ENCODE assay signal across 8 cellular contexts in genomic region chr9:136488247-136489214, GRCh38. TPM values are rescaled to one million over a fixed set of nuclear protein-coding genes. Genes with fewer than 3 reads are reported as not detected.
DNase-seq lines count a peak whose midpoint lies in the region; ATAC-seq and TF ChIP-seq lines count a peak whose summit lies in the region.

No MANE protein-coding gene starts in this region.

- peaks cover 16% of the 10 kb centered on the region for H3K27me3 ChIP-seq in AG04450 (ENCODE audit: control insufficient read depth, insufficient read depth, low read length)
- no peaks in the 10 kb centered on the region for H3K27me3 ChIP-seq in GM23248 (replicated peaks; ENCODE audit: insufficient read depth)
- H3K27me3 ChIP-seq in fibroblast of lung (ENCODE audit: control insufficient read depth, insufficient read depth, low read length): no peaks in the 10 kb centered on the region
- no peaks in the 10 kb centered on the region for H3K27me3 ChIP-seq in neural progenitor cell
- H3K27me3 ChIP-seq in suprapubic skin: no peaks in the 10 kb centered on the region

- H3K9ac ChIP-seq in GM23248 (no peak overlapping the region), fibroblast of lung (ENCODE audit: insufficient read depth, low read length) (peak overlapping the region; percentile 17), neural progenitor cell (no peak overlapping the region)

- no peaks in the 10 kb centered on the region for H3K27me3 Mint-ChIP-seq in activated T-cell treated with anti-CD3 and anti-CD28 coated beads, Interleukin-2, amount 50 U/mL, for 4 hours (ENCODE audit: low read depth)
- peaks cover 5% of the 10 kb centered on the region for H3K27me3 Mint-ChIP-seq in neural progenitor cell (ENCODE audit: insufficient read depth, low read depth)

- H3K9me3 Mint-ChIP-seq in activated T-cell treated with anti-CD3 and anti-CD28 coated beads, Interleukin-2, amount 50 U/mL, for 4 hours: no peaks in the 10 kb centered on the region
- no peaks in the 10 kb centered on the region for H3K9me3 Mint-ChIP-seq in neural progenitor cell

- ATAC-seq in activated T-cell treated with anti-CD3 and anti-CD28 coated beads, Interleukin-2, amount 50 U/mL, for 4 hours: no peak
- no peak for ATAC-seq in GM21515 (IDR thresholded peaks at IDR 0.05; ENCODE audit: unreplicated experiment)

- H3F3A ChIP-seq in GM23248 (ENCODE audit: insufficient read depth) (no peaks in the 10 kb centered on the region), neural progenitor cell (ENCODE audit: low read depth) (peaks cover 16% of the 10 kb centered on the region)

- no peak overlapping the region for H3K4me3 Mint-ChIP-seq in activated T-cell treated with anti-CD3 and anti-CD28 coated beads, Interleukin-2, amount 50 U/mL, for 4 hours
- H3K4me3 Mint-ChIP-seq in neural progenitor cell: no peak overlapping the region

- 13 to 14% methylated on average over 22 of the region's 22 CpGs for WGBS in GM23248 (ENCODE audit: low coverage in 1 of 2, low lambda C conversion rate in 2 of 2, missing lambda C conversion rate in 2 of 2), 2 experiments
- WGBS in suprapubic skin: 19% methylated on average over 17 of the region's 22 CpGs

- no TSS peak for BruUV-seq in OCI-LY7 (replicated peaks; lab: Mats Ljungman, UMichigan)

- CTCF ChIA-PET in AG04450 (lab: Charles Lee) (interaction anchor here (0.7 to 8.2 kb wide), 16 partner anchors 9 to 229 kb away, joined by 3 to 183 read pairs (median 4); no protein-coding TSS in a partner anchor), OCI-LY7 (lab: Charles Lee; ENCODE audit: unreplicated experiment) (interaction anchor here (0.8 kb wide), 1 partner anchor 143 kb away, joined by 6 read pairs; no protein-coding TSS in a partner anchor)

- H3K79me2 ChIP-seq in GM23248 (ENCODE audit: insufficient read depth): no peaks in the 10 kb centered on the region
- no peaks in the 10 kb centered on the region for H3K79me2 ChIP-seq in OCI-LY7 (ENCODE audit: insufficient read depth, low read depth, low read length)
- H3K79me2 ChIP-seq in fibroblast of lung (ENCODE audit: control insufficient read depth, insufficient read depth, low read length): no peaks in the 10 kb centered on the region
- peaks cover 8% of the 10 kb centered on the region for H3K79me2 ChIP-seq in neural progenitor cell (ENCODE audit: low read depth)

- DNase-seq in AG04450 (ENCODE audit: low read depth, low spot score) (no peak), GM23248 (peak; percentile 54), OCI-LY7 (ENCODE audit: low spot score) (peak; percentile 61), fibroblast of lung (ENCODE audit: low read depth in 2 of 2) (peak in 1 of 2 donors; percentile 32), neural progenitor cell (ENCODE audit: low spot score) (peak; percentile 80), suprapubic skin (ENCODE audit: low spot score in 2 of 2) (no peak)
- DNase-seq in activated T-cell treated with anti-CD3 and anti-CD28 coated beads, Interleukin-2, amount 50 U/mL, for 4 hours: peak; percentile 77

- TF ChIP-seq CTCF in AG04450 (IDR thresholded peaks at IDR 0.05; ENCODE audit: low read depth, low read length) (peak; percentile 96), OCI-LY7 (conservative IDR thresholded peaks at IDR 0.05; ENCODE audit: low read length) (peak; percentile 97), fibroblast of lung (conservative IDR thresholded peaks at IDR 0.05 in 1 of 2, IDR thresholded peaks at IDR 0.05 in 1 of 2; ENCODE audit: low read depth in 1 of 2, low read length in 2 of 2) (peak; percentile 91), neural progenitor cell (IDR thresholded peaks at IDR 0.05) (peak; percentile 99), suprapubic skin (IDR thresholded peaks at IDR 0.05) (peak; percentile 96 to 99)

- H2AFZ ChIP-seq in GM23248: no peak overlapping the region
- no peak overlapping the region for H2AFZ ChIP-seq in OCI-LY7 (ENCODE audit: low read length)
- no peak overlapping the region for H2AFZ ChIP-seq in fibroblast of lung (ENCODE audit: low read length)
- H2AFZ ChIP-seq in neural progenitor cell (replicated peaks): no peak overlapping the region

- H3K4me1 ChIP-seq in GM23248 (ENCODE audit: insufficient read depth): no peaks in the 10 kb centered on the region
- H3K4me1 ChIP-seq in OCI-LY7 (ENCODE audit: insufficient read depth, low read length, poor library complexity, severe bottlenecking): peaks cover 10% of the 10 kb centered on the region
- H3K4me1 ChIP-seq in fibroblast of lung (ENCODE audit: control insufficient read depth, extremely low read depth, insufficient read depth, low read length): peaks cover 2% of the 10 kb centered on the region
- H3K4me1 ChIP-seq in neural progenitor cell: no peaks in the 10 kb centered on the region
- H3K4me1 ChIP-seq in suprapubic skin: peaks cover 21% of the 10 kb centered on the region

- intact Hi-C loops in OCI-LY7 (cut with micrococcal nuclease; ENCODE audit: unreplicated experiment): loop anchor here (1.0 kb wide), 1 partner anchor 143 kb away; no protein-coding TSS in a partner anchor

- POLR2A ChIA-PET in AG04450 (lab: Yijun Ruan, JAX) (no interaction called here), OCI-LY7 (lab: Charles Lee) (no interaction called here)

- H3K4me2 ChIP-seq in GM23248 (ENCODE audit: unreplicated experiment) (no peak overlapping the region), OCI-LY7 (ENCODE audit: low read length) (no peak overlapping the region), fibroblast of lung (ENCODE audit: extremely low read depth, insufficient read depth, low read length) (no peak overlapping the region), neural progenitor cell (no peak overlapping the region)

- H3K9me2 ChIP-seq in GM23248 (ENCODE audit: insufficient read depth) (no peaks in the 10 kb centered on the region), OCI-LY7 (ENCODE audit: insufficient read depth, low read length) (no peaks in the 10 kb centered on the region)

- H3K36me3 Mint-ChIP-seq in activated T-cell treated with anti-CD3 and anti-CD28 coated beads, Interleukin-2, amount 50 U/mL, for 4 hours (ENCODE audit: insufficient read depth): no peaks in the 10 kb centered on the region
- peaks cover 3% of the 10 kb centered on the region for H3K36me3 Mint-ChIP-seq in neural progenitor cell

- H3K4me3 ChIP-seq in AG04450 (ENCODE audit: low read depth, low read length) (no peak overlapping the region), GM23248 (no peak overlapping the region), OCI-LY7 (ENCODE audit: low read depth, low read length, poor library complexity, severe bottlenecking) (no peak overlapping the region), fibroblast of lung (replicated peaks in 1 of 4; ENCODE audit: control extremely low read depth in 1 of 4, insufficient read depth in 1 of 4, low read depth in 3 of 4, low read length in 4 of 4) (no peak overlapping the region), neural progenitor cell (no peak overlapping the region), suprapubic skin (no peak overlapping the region)

- peaks cover 7% of the 10 kb centered on the region for H3K4me1 Mint-ChIP-seq in activated T-cell treated with anti-CD3 and anti-CD28 coated beads, Interleukin-2, amount 50 U/mL, for 4 hours (ENCODE audit: low read depth)
- peaks cover 24% of the 10 kb centered on the region for H3K4me1 Mint-ChIP-seq in neural progenitor cell

- TF ChIP-seq POLR2A in suprapubic skin (IDR thresholded peaks at IDR 0.05): no peak

- H3K9me3 ChIP-seq in AG04450 (ENCODE audit: control insufficient read depth, insufficient read depth, low read length) (peaks cover 2% of the 10 kb centered on the region; the same call in 1 of the 2 replicates), GM23248 (ENCODE audit: low read depth) (no peaks in the 10 kb centered on the region), OCI-LY7 (ENCODE audit: low read length) (no peaks in the 10 kb centered on the region), fibroblast of lung (ENCODE audit: control insufficient read depth, insufficient read depth, low read depth, low read length) (no peaks in the 10 kb centered on the region), neural progenitor cell (ENCODE audit: low read depth) (no peaks in the 10 kb centered on the region), suprapubic skin (no peaks in the 10 kb centered on the region)

- no peaks in the 10 kb centered on the region for H4K20me1 ChIP-seq in GM23248 (ENCODE audit: insufficient read depth)
- H4K20me1 ChIP-seq in OCI-LY7 (ENCODE audit: insufficient read depth, low read length): peaks cover 5% of the 10 kb centered on the region; the same call in 1 of the 2 replicates
- H4K20me1 ChIP-seq in fibroblast of lung (ENCODE audit: control insufficient read depth, extremely low read depth, insufficient read depth, low read length): no peaks in the 10 kb centered on the region
- peaks cover 24% of the 10 kb centered on the region for H4K20me1 ChIP-seq in neural progenitor cell (ENCODE audit: low read depth)

- no peak for TF ChIP-seq EP300 in suprapubic skin (IDR thresholded peaks at IDR 0.05)

- H3K36me3 ChIP-seq in GM23248 (ENCODE audit: low read depth) (no peaks in the 10 kb centered on the region), OCI-LY7 (ENCODE audit: insufficient read depth, low read length) (no peaks in the 10 kb centered on the region), fibroblast of lung (ENCODE audit: control insufficient read depth, insufficient read depth, low read length) (no peaks in the 10 kb centered on the region), neural progenitor cell (no peaks in the 10 kb centered on the region), suprapubic skin (no peaks in the 10 kb centered on the region)

- in situ Hi-C loops in GM23248 (cut with MboI): no loop called here

- H3K27ac ChIP-seq in AG04450 (ENCODE audit: low read depth, low read length): no peak overlapping the region
- no peak overlapping the region for H3K27ac ChIP-seq in GM23248
- no peak overlapping the region for H3K27ac ChIP-seq in OCI-LY7 (ENCODE audit: low read depth, low read length, poor library complexity, severe bottlenecking)
- no peak overlapping the region for H3K27ac ChIP-seq in fibroblast of lung (ENCODE audit: insufficient read depth, low read length)
- no peak overlapping the region for H3K27ac ChIP-seq in neural progenitor cell
- H3K27ac ChIP-seq in suprapubic skin: no peak overlapping the region

- H3K27ac Mint-ChIP-seq in neural progenitor cell: no peak overlapping the region

RNA-seq across cellular contexts. Expression of gene SEC16A, which starts 5.7 kb away (rescaled TPM):
- polyA plus RNA-seq in AG04450 (2011; rRNA removed) (23.2 and 30.7 TPM in 2 replicates), GM23248 (2016; fragmentation: Nextera tagmentation; extraction: Ambion mirVana) (40.4 and 43.4 TPM in 2 replicates), fibroblast of lung (17.8 and 25.9 TPM in 2 replicates)
- polyA minus RNA-seq in AG04450 (2011; rRNA and poly(A)+ RNA removed): 34.9 and 45.8 TPM in 2 replicates
- total RNA-seq in GM23248 (2014; rRNA removed; shearing (Covaris generic)): 32.0 and 34.5 TPM in 2 replicates
- total RNA-seq in OCI-LY7 (2014; rRNA removed; shearing (Covaris generic)): 15.5 and 23.7 TPM in 2 replicates
- total RNA-seq in OCI-LY7 (2022) (52.0 and 60.1 TPM in 2 replicates), fibroblast of lung (15.7 and 23.9 TPM in 2 replicates), neural progenitor cell (ENCODE audit: low replicate concordance) (16.8 and 23.8 TPM in 2 replicates), suprapubic skin (10 to 100 TPM; 58.0 to 89.3 (median 75.0) TPM)
- total RNA-seq in activated T-cell treated with anti-CD3 and anti-CD28 coated beads, Interleukin-2, amount 50 U/mL, for 4 hours: 10 to 100 TPM; 76.6 to 84.0 (median 78.9) TPM
- polyA plus RNA-seq in fibroblast of lung (2012): 49.5 and 49.6 TPM in 2 replicates
- polyA minus RNA-seq in fibroblast of lung (ENCODE audit: low replicate concordance): 116 and 123 TPM in 2 replicates

RNA-seq across cellular contexts. Expression of gene INPP5E, which starts 48.9 kb away (rescaled TPM):
- polyA plus RNA-seq in AG04450 (2011; rRNA removed) (4.3 and 5.2 TPM in 2 replicates), GM23248 (2016; fragmentation: Nextera tagmentation; extraction: Ambion mirVana) (5.0 and 5.2 TPM in 2 replicates), fibroblast of lung (3.9 and 5.1 TPM in 2 replicates)
- polyA minus RNA-seq in AG04450 (2011; rRNA and poly(A)+ RNA removed): 4.0 and 4.9 TPM in 2 replicates
- total RNA-seq in GM23248 (2014; rRNA removed; shearing (Covaris generic)): 8.1 and 12.5 TPM in 2 replicates
- total RNA-seq in OCI-LY7 (2014; rRNA removed; shearing (Covaris generic)): 16.7 and 20.2 TPM in 2 replicates
- total RNA-seq in OCI-LY7 (2022) (21.3 and 27.8 TPM in 2 replicates), fibroblast of lung (5.6 and 7.8 TPM in 2 replicates), neural progenitor cell (ENCODE audit: low replicate concordance) (8.8 and 23.6 TPM in 2 replicates), suprapubic skin (10 to 100 TPM in 3 of 4 donors, 1 to 10 TPM in 1; 9.8 to 20.3 (median 12.9) TPM)
- total RNA-seq in activated T-cell treated with anti-CD3 and anti-CD28 coated beads, Interleukin-2, amount 50 U/mL, for 4 hours: 10 to 100 TPM; 20.7 to 25.2 (median 22.5) TPM
- 5.5 and 8.0 TPM in 2 replicates for polyA plus RNA-seq in fibroblast of lung (2012)
- 4.6 and 5.6 TPM in 2 replicates for polyA minus RNA-seq in fibroblast of lung (ENCODE audit: low replicate concordance)

RNA-seq across cellular contexts. Expression of gene NOTCH1, which starts 57.3 kb away (rescaled TPM):
- polyA plus RNA-seq in AG04450 (2011; rRNA removed) (0.89 and 1.7 TPM in 2 replicates), GM23248 (2016; fragmentation: Nextera tagmentation; extraction: Ambion mirVana) (1.5 TPM in 2 replicates), fibroblast of lung (0.98 and 3.3 TPM in 2 replicates)
- polyA minus RNA-seq in AG04450 (2011; rRNA and poly(A)+ RNA removed): 2.9 TPM in 2 replicates
- 5.2 and 5.7 TPM in 2 replicates for total RNA-seq in GM23248 (2014; rRNA removed; shearing (Covaris generic))
- 9.3 and 17.6 TPM in 2 replicates for total RNA-seq in OCI-LY7 (2014; rRNA removed; shearing (Covaris generic))
- total RNA-seq in OCI-LY7 (2022) (15.5 and 17.9 TPM in 2 replicates), fibroblast of lung (10.9 and 12.1 TPM in 2 replicates), neural progenitor cell (ENCODE audit: low replicate concordance) (11.7 and 32.4 TPM in 2 replicates), suprapubic skin (100 to 1,000 TPM in 3 of 4 donors, 10 to 100 TPM in 1; 71.0 to 160 (median 114) TPM)
- 100 to 1,000 TPM; 124 to 128 (median 125) TPM for total RNA-seq in activated T-cell treated with anti-CD3 and anti-CD28 coated beads, Interleukin-2, amount 50 U/mL, for 4 hours
- 3.7 and 14.9 TPM in 2 replicates for polyA plus RNA-seq in fibroblast of lung (2012)
- 5.1 and 25.2 TPM in 2 replicates for polyA minus RNA-seq in fibroblast of lung (ENCODE audit: low replicate concordance)

Comparison
In these comparisons a context has a peak if more than half of its experiments do, and no peak if none do; other contexts are left out.
1. DNase-seq: peak in GM23248 (single experiment), OCI-LY7 (single experiment), activated T-cell treated with anti-CD3 and anti-CD28 coated beads, Interleukin-2, amount 50 U/mL, for 4 hours (single experiment) and neural progenitor cell (single experiment); none in AG04450 (single experiment) and suprapubic skin (0 of 2).
2. Peak in every context shown above with its lines, with median percentiles within 50 percentile points of each other: CTCF ChIP-seq.